ENCODE assay signal across 8 cellular contexts in genomic region chr9:135907006-135907434, GRCh38. TPM values are rescaled to one million over a fixed set of nuclear protein-coding genes. Genes with fewer than 3 reads are reported as not detected.
A peak's percentile ranks its signal among the peaks of the same experiment; 100 is the strongest.
DNase-seq lines count a peak whose midpoint lies in the region; ATAC-seq, FAIRE-seq and TF ChIP-seq lines count a peak whose summit lies in the region.

No MANE protein-coding gene starts in this region.

- H3K4me2 ChIP-seq in endothelial cell of umbilical vein (ENCODE audit: insufficient read depth, low read length), result no peak overlapping the region

- DNase-seq in NCI-H2171 (lab: John Stamatoyannopoulos, UW) (peak; percentile 50), NCI-H2171 treated with DMSO at 0.1 percent for 48 hours (lab: John Stamatoyannopoulos, UW) (no peak), LoVo (ENCODE audit: low spot score) (peak; percentile 7), endothelial cell of umbilical vein (ENCODE audit: low read depth, low spot score) (no peak), prostate gland (ENCODE audit: low spot score) (no peak), NCI-H1417 treated with DMSO at 0.1 percent for 48 hours (lab: John Stamatoyannopoulos, UW) (no peak), medulla oblongata (ENCODE audit: extremely low spot score) (no peak)

- H3K4me1 ChIP-seq in endothelial cell of umbilical vein (ENCODE audit: control insufficient read depth, extremely low read depth, insufficient read depth, low read length), result peaks cover 36% of the 10 kb centered on the region
- no peaks in the 10 kb centered on the region for H3K4me1 ChIP-seq in prostate gland (replicated peaks)

- POLR2A ChIA-PET in endothelial cell of umbilical vein (lab: Charles Lee), result interaction anchor here (0.7 kb wide), 1 partner anchor 24 kb away, joined by 3 read pairs; no protein-coding TSS in a partner anchor

- BruUV-seq in endothelial cell of umbilical vein (replicated peaks; lab: Mats Ljungman, UMichigan), result no TSS peak

- H3K9ac ChIP-seq in endothelial cell of umbilical vein (replicated peaks; ENCODE audit: extremely low read depth, insufficient read depth, low read length), result no peak overlapping the region

- no peaks in the 10 kb centered on the region for H3K9me1 ChIP-seq in endothelial cell of umbilical vein (replicated peaks; ENCODE audit: control insufficient read depth, extremely low read depth, insufficient read depth, low read length)

- H3K9me3 ChIP-seq in endothelial cell of umbilical vein (replicated peaks; ENCODE audit: control insufficient read depth, insufficient read depth, low read length) (no peaks in the 10 kb centered on the region), prostate gland (no peaks in the 10 kb centered on the region)

- H3K36me3 ChIP-seq in endothelial cell of umbilical vein (ENCODE audit: control insufficient read depth in 2 of 2, extremely low read depth in 1 of 2, insufficient read depth in 2 of 2, low read length in 2 of 2) (peaks cover 2 to 3% of the 10 kb centered on the region in 2 experiments), prostate gland (no peaks in the 10 kb centered on the region)

- H3K27ac ChIP-seq in endothelial cell of umbilical vein (ENCODE audit: insufficient read depth, low read depth, low read length) (peak overlapping the region; percentile 26), prostate gland (peak overlapping the region; percentile 23 to 63)

- TF ChIP-seq CTCF in endothelial cell of umbilical vein (IDR thresholded peaks at IDR 0.05; ENCODE audit: extremely low read depth in 1 of 2, insufficient read depth in 1 of 2, low read depth in 1 of 2, low read length in 2 of 2) (no peak), prostate gland (IDR thresholded peaks at IDR 0.05) (no peak)

- intact Hi-C loops in endothelial cell of umbilical vein (cut with micrococcal nuclease), result loop anchor here (1.0 to 2.0 kb wide), 3 partner anchors 54 to 212 kb away; partner anchors contain the start of genes TMEM250 and UBAC1
- intact Hi-C loops in prostate gland (cut with DNase I), result loop anchor here (5.0 kb wide), 1 partner anchor 55 kb away; the partner anchor contains the start of gene UBAC1

- WGBS in prostate gland, result 1% methylated on average over 41 of the region's 70 CpGs

- CTCF ChIA-PET in endothelial cell of umbilical vein (lab: Charles Lee), result interaction anchor here (1.7 kb wide), 1 partner anchor 43 kb away, joined by 8 read pairs; no protein-coding TSS in a partner anchor

- peak; percentile 18 for ATAC-seq in GM21619 (IDR thresholded peaks at IDR 0.05; ENCODE audit: unreplicated experiment)

- H3K4me3 ChIP-seq in endothelial cell of umbilical vein (replicated peaks in 1 of 3; ENCODE audit: insufficient read depth in 1 of 3, low read depth in 1 of 3, low read length in 3 of 3) (peak overlapping the region in 2 of 3 experiments; percentile 45 to 73), prostate gland (peak overlapping the region; percentile 56 to 79)

- FAIRE-seq in endothelial cell of umbilical vein (lab: Jason Lieb, UNC), result no peak

- dilution Hi-C loops in endothelial cell of umbilical vein (cut with MboI; ENCODE audit: extremely low pct_ligation_motif_present, low sequenced_read_pairs), result no loop called here

- no peaks in the 10 kb centered on the region for H4K20me1 ChIP-seq in endothelial cell of umbilical vein (replicated peaks; ENCODE audit: control insufficient read depth, extremely low read depth, insufficient read depth, low read length)

- no peak overlapping the region for H2AFZ ChIP-seq in endothelial cell of umbilical vein (ENCODE audit: low read depth, low read length)

- H3K27me3 ChIP-seq in endothelial cell of umbilical vein (ENCODE audit: control insufficient read depth in 2 of 2, insufficient read depth in 2 of 2, low read length in 2 of 2), result no peaks in the 10 kb centered on the region
- no peaks in the 10 kb centered on the region for H3K27me3 ChIP-seq in prostate gland (replicated peaks; ENCODE audit: insufficient read depth)

- peaks cover 79% of the 10 kb centered on the region for H3K79me2 ChIP-seq in endothelial cell of umbilical vein (ENCODE audit: control insufficient read depth, insufficient read depth, low read length)

- TF ChIP-seq POLR2A in endothelial cell of umbilical vein (IDR thresholded peaks at IDR 0.05; ENCODE audit: low read depth, low read length) (no peak), prostate gland (IDR thresholded peaks at IDR 0.05) (no peak)

TF ChIP-seq in endothelial cell of umbilical vein, 7 proteins besides CTCF, POLR2A, EP300 and RAD21:
- no peak for TF ChIP-seq MYC (IDR thresholded peaks at IDR 0.05; ENCODE audit: low read depth, low read length)
- TF ChIP-seq POLR2AphosphoS5 (IDR thresholded peaks at IDR 0.05; ENCODE audit: insufficient read depth, low read depth, low read length), result no peak
- TF ChIP-seq JUN (IDR thresholded peaks at IDR 0.05; ENCODE audit: borderline replicate concordance, insufficient read depth, insufficient read length, low read depth), result no peak
- no peak for TF ChIP-seq FOS (IDR thresholded peaks at IDR 0.05; ENCODE audit: borderline replicate concordance, insufficient read depth, low read length)
- TF ChIP-seq GATA2 (IDR thresholded peaks at IDR 0.05; ENCODE audit: insufficient read depth, insufficient read length, low read depth, low read length), result no peak
- TF ChIP-seq EZH2 (IDR thresholded peaks at IDR 0.05; ENCODE audit: borderline replicate concordance, low read depth, low read length, severe bottlenecking), result no peak
- TF ChIP-seq, protein P1, sequence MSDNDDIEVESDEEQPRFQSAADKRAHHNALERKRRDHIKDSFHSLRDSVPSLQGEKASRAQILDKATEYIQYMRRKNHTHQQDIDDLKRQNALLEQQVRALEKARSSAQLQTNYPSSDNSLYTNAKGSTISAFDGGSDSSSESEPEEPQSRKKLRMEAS (IDR thresholded peaks at IDR 0.05; ENCODE audit: insufficient read depth, insufficient read length), result no peak

RNA-seq across cellular contexts. Expression of gene CAMSAP1, which starts 0.3 kb away (rescaled TPM):
- total RNA-seq in endothelial cell of umbilical vein (25.5 and 30.6 TPM in 2 replicates), prostate gland (10 to 100 TPM; 28.3 to 86.6 TPM)
- polyA plus RNA-seq in endothelial cell of umbilical vein, result 8.1 and 8.2 TPM in 2 replicates
- 9.7 and 9.9 TPM in 2 replicates for polyA plus RNA-seq in endothelial cell of umbilical vein (2011; cell fraction: cytosol; rRNA removed)
- 16.6 and 16.8 TPM in 2 replicates for polyA plus RNA-seq in endothelial cell of umbilical vein (2011; cell fraction: nucleus; rRNA removed)
- polyA plus RNA-seq in endothelial cell of umbilical vein (2012), result 16.2 and 17.5 TPM in 2 replicates
- polyA minus RNA-seq in endothelial cell of umbilical vein, result 15.5 and 17.0 TPM in 2 replicates
- 72.9 TPM for polyA minus RNA-seq in endothelial cell of umbilical vein (2011; cell fraction: cytosol; rRNA and poly(A)+ RNA removed)
- polyA minus RNA-seq in endothelial cell of umbilical vein (2011; cell fraction: nucleus; rRNA and poly(A)+ RNA removed), result 13.3 and 15.1 TPM in 2 replicates

RNA-seq across cellular contexts. Expression of gene UBAC1, which starts 54.2 kb away (rescaled TPM):
- total RNA-seq in endothelial cell of umbilical vein (36.5 and 39.5 TPM in 2 replicates), prostate gland (10 to 100 TPM; 53.7 to 59.1 TPM)
- 56.6 and 56.7 TPM in 2 replicates for polyA plus RNA-seq in endothelial cell of umbilical vein
- 47.6 and 49.4 TPM in 2 replicates for polyA plus RNA-seq in endothelial cell of umbilical vein (2011; cell fraction: cytosol; rRNA removed)
- 73.5 and 74.6 TPM in 2 replicates for polyA plus RNA-seq in endothelial cell of umbilical vein (2011; cell fraction: nucleus; rRNA removed)
- 32.0 and 33.4 TPM in 2 replicates for polyA plus RNA-seq in endothelial cell of umbilical vein (2012)
- polyA minus RNA-seq in endothelial cell of umbilical vein, result 33.8 and 40.7 TPM in 2 replicates
- polyA minus RNA-seq in endothelial cell of umbilical vein (2011; cell fraction: cytosol; rRNA and poly(A)+ RNA removed), result 29.9 TPM
- polyA minus RNA-seq in endothelial cell of umbilical vein (2011; cell fraction: nucleus; rRNA and poly(A)+ RNA removed), result 9.7 and 10.6 TPM in 2 replicates

Comparison
In these comparisons a context has a peak if more than half of its experiments do, and no peak if none do; other contexts are left out.
1. DNase-seq: peak in NCI-H2171 (single experiment) and LoVo (single experiment); none in NCI-H2171 treated with DMSO at 0.1 percent for 48 hours (single experiment), endothelial cell of umbilical vein (single experiment), prostate gland (single experiment), NCI-H1417 treated with DMSO at 0.1 percent for 48 hours (single experiment) and medulla oblongata (single experiment).